5 cellular contexts compared by ENCODE assay signal in the genomic region with DNA sequence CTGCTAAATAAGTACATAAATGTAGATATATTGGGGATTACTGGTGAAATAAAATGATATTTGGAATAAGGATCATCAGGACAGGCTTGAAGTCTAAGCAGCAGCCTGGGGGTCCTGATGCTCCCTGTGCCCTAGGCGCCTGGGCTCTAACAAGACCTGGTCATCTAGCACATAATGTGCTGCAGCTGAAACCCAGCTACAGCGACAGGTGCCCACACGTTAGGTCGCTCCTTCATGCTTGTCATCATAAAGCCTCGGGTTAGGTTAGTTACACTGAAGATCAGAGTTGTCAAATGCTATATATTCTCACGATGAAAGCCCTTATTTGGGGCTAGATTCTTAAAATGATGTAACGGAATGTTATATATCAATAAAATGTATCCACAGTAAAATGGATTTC.
"Had no signal": no experiment of that assay in that cellular context is flagged by ENCODE, and none has a peak within 500 bp of the region (broad histone marks: within the 10 kb centered on the region; RNA-seq: fewer than 3 reads in every experiment).

No MANE protein-coding gene starts in this region.

- DNase-seq: H9, HCEC 1CT, IMR-90 had no signal

- H3K9me3 Mint-ChIP-seq: GM23338, H9 had no signal

- H3K4me3 ChIP-seq: GM23338, K562 had no signal

- H3K4me3 Mint-ChIP-seq: GM23338, H9 had no signal

- H3K27ac Mint-ChIP-seq: GM23338, H9 had no signal

- ATAC-seq: GM23338, K562 had no signal

- H3K4me2 ChIP-seq: GM23338 had no signal

- H2AFZ ChIP-seq: GM23338 had no signal

- H3K4me1 Mint-ChIP-seq: GM23338, H9 had no signal
